ENCODE assay signal across 8 cellular contexts in the genomic region with DNA sequence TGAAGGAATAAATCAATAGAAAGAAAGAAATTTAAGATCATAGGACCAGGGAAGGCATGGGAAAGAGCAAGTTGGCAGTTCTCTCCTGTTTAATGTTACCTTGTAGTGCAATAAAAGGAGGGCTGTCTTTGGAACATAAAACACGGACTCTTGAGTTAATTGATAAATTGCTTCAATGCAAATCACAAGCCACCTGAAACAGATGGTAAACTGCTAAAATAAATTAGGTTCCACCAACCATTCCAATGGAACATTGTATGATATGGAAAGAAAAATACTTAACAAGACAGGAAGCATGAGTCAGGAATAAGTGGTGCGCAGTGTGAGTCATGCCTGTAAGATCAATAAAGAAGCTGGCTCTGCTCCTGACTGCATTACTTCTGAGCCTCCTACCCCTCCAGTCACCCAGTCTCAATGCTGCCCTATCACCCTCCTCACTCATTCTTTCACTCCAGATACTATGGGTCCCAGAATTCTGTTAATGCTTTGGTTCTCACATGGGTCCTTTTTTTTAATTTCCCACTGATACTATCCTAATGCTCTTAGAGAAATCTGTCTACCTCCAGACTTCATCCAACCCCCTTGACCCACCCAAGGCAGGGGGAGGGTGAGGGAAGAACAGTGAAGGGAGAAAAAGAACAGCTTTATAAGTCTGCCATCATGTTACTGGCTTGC.
A peak's percentile ranks its signal among the peaks of the same experiment; 100 is the strongest.
DNase-seq lines count a peak whose midpoint lies in the region; ATAC-seq, FAIRE-seq and TF ChIP-seq lines count a peak whose summit lies in the region.

No MANE protein-coding gene starts in this region.

- FAIRE-seq in D721Med (lab: Jason Lieb, UNC), result no peak

- intact Hi-C loops in ovary (cut with DNase I), result loop anchor here in 2 of 4 donors (5.0 to 10.0 kb wide), 2 partner anchors 57 to 59 kb away; no protein-coding TSS in a partner anchor

- WGBS in ovary, 3 donors, result 68 to 79% (median 73%) methylated on average over 2 of the region's 2 CpGs

- H3K4me3 ChIP-seq in ovary, result no peak overlapping the region

- no peak for TF ChIP-seq POLR2A in ovary (IDR thresholded peaks at IDR 0.05)

- no peaks in the 10 kb centered on the region for H3K9me3 ChIP-seq in ovary

- DNase-seq in ELR (ENCODE audit: low read depth) (peak; percentile 97), MV-4-11 (lab: John Stamatoyannopoulos, UW) (peak; percentile 65), brain pericyte (ENCODE audit: low read depth, low spot score) (peak; percentile 84), ovary (no peak), D721Med (ENCODE audit: insufficient read length, low spot score) (no peak), NCI-H2171 (lab: John Stamatoyannopoulos, UW) (no peak)

- H3K27ac ChIP-seq in ovary, result peak overlapping the region; percentile 16 to 77

- TF ChIP-seq EP300 in ovary (IDR thresholded peaks at IDR 0.05), result no peak

- no peaks in the 10 kb centered on the region for H3K27me3 ChIP-seq in ovary

- H3K4me1 ChIP-seq in ovary (ENCODE audit: insufficient read depth), result peaks cover 25% of the 10 kb centered on the region

- no peaks in the 10 kb centered on the region for H3K36me3 ChIP-seq in ovary

- TF ChIP-seq CTCF in ovary (IDR thresholded peaks at IDR 0.05), result no peak
- no peak for TF ChIP-seq CTCF in D721Med (IDR thresholded peaks at IDR 0.05; ENCODE audit: insufficient read depth, missing control alignments)

- no peak for ATAC-seq in GM18502 (IDR thresholded peaks at IDR 0.05; ENCODE audit: poor library complexity, unreplicated experiment)
- ATAC-seq in HG02981 (IDR thresholded peaks at IDR 0.05; ENCODE audit: unreplicated experiment), result no peak

Comparison
In these comparisons a context has a peak if more than half of its experiments do, and no peak if none do; other contexts are left out.
1. DNase-seq: peak in ELR (single experiment), MV-4-11 (single experiment) and brain pericyte (single experiment); none in ovary (0 of 5), D721Med (single experiment) and NCI-H2171 (single experiment).